8 cellular contexts compared by ENCODE assay signal in the genomic region with DNA sequence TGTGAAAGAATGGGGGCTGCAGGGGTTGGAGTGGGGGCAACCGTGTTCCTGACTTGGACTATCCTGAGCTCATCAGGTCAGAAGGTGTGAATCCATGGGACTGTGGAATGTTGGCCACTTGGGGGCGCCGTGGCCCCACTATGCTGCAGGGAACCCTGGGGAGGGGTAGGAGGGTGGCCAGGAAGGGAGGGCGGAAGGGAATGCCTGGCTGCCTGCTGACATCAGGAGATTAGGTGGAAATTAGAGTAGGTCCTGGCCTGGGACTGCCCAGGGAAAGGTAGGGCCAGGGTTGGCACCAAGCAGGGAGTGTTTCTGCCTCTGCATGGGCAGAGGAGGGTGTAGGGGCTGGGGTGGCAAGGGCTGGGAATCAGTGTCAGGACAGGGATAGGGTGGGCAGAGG.
DNase-seq lines count a peak whose midpoint lies in the region; ATAC-seq and TF ChIP-seq lines count a peak whose summit lies in the region.

No MANE protein-coding gene starts in this region.

- H3K9ac ChIP-seq in SK-N-SH = no peak overlapping the region

- no peak for TF ChIP-seq EP300 in SK-N-SH (IDR thresholded peaks at IDR 0.05; ENCODE audit: borderline replicate concordance in 1 of 2, low read depth in 1 of 2, low read length in 1 of 2)

- intact Hi-C loops in esophagus squamous epithelium (cut with DNase I) = no loop called here

- H3F3A ChIP-seq in SK-N-SH (replicated peaks; ENCODE audit: insufficient read depth) = no peaks in the 10 kb centered on the region

- peaks cover 5% of the 10 kb centered on the region for H3K4me1 Mint-ChIP-seq in osteocyte (ENCODE audit: unreplicated experiment)

- H3K27me3 Mint-ChIP-seq in osteocyte (ENCODE audit: unreplicated experiment) = peaks cover 18% of the 10 kb centered on the region

- TF ChIP-seq CTCF in SK-N-SH (IDR thresholded peaks at IDR 0.05) (peak; percentile 52), osteocyte (IDR thresholded peaks at IDR 0.05) (peak; percentile 16), esophagus squamous epithelium (IDR thresholded peaks at IDR 0.05) (peak in 1 of 6 experiments; percentile 23)

- no peaks in the 10 kb centered on the region for H4K20me1 ChIP-seq in SK-N-SH (ENCODE audit: insufficient read depth)

- H3K36me3 ChIP-seq in SK-N-SH (replicated peaks in 1 of 2; ENCODE audit: control insufficient read depth in 1 of 2, insufficient read depth in 2 of 2, low read length in 1 of 2) (no peaks in the 10 kb centered on the region), esophagus squamous epithelium (no peaks in the 10 kb centered on the region)

- 4% methylated on average over 4 of the region's 4 CpGs for WGBS in SK-N-SH (ENCODE audit: low lambda C conversion rate)
- 7 to 18% methylated on average over 3 to 4 of the region's 4 CpGs for WGBS in esophagus squamous epithelium, 2 donors

- H3K27me3 ChIP-seq in SK-N-SH (ENCODE audit: insufficient read depth) = peaks cover 8% of the 10 kb centered on the region; the same call in 1 of the 2 replicates
- peaks cover 0 to 12% (median 0%) of the 10 kb centered on the region in 4 donors for H3K27me3 ChIP-seq in esophagus squamous epithelium

- no peak overlapping the region for H3K27ac Mint-ChIP-seq in osteocyte (ENCODE audit: unreplicated experiment)

- ATAC-seq in GM21737 (IDR thresholded peaks at IDR 0.05; ENCODE audit: unreplicated experiment) (peak; percentile 55), HG03457 (IDR thresholded peaks at IDR 0.05; ENCODE audit: unreplicated experiment) (no peak), HG02588 (IDR thresholded peaks at IDR 0.05; ENCODE audit: unreplicated experiment) (no peak)

- no peak overlapping the region for H2AFZ ChIP-seq in SK-N-SH (ENCODE audit: low read depth)

- no peaks in the 10 kb centered on the region for H3K9me3 Mint-ChIP-seq in osteocyte (ENCODE audit: unreplicated experiment)

- POLR2A ChIA-PET in SK-N-SH (lab: Yijun Ruan, JAX) = no interaction called here

- no peaks in the 10 kb centered on the region for H3K79me2 ChIP-seq in SK-N-SH (ENCODE audit: insufficient read depth)

- no peak overlapping the region for H3K4me2 ChIP-seq in SK-N-SH

- no peak overlapping the region for H3K4me3 ChIP-seq in SK-N-SH (ENCODE audit: low read depth in 2 of 2, low read length in 1 of 2)
- no peak overlapping the region for H3K4me3 ChIP-seq in esophagus squamous epithelium

- peak; percentile 54 for DNase-seq in CD1c-positive myeloid dendritic cell (ENCODE audit: extremely low spot score)
- DNase-seq in SK-N-SH = peak; percentile 49
- DNase-seq in caudate nucleus (lab: John Stamatoyannopoulos, UW) = peak in 37 of 61 donors; percentile 10 to 70 (median 32)
- DNase-seq in osteocyte (ENCODE audit: extremely low spot score, unreplicated experiment) = no peak
- DNase-seq in esophagus squamous epithelium (lab: John Stamatoyannopoulos, UW) = no peak

- TF ChIP-seq RAD21 in SK-N-SH (IDR thresholded peaks at IDR 0.05; ENCODE audit: low read length) = no peak; the same call in 1 of the 2 replicates

- no peaks in the 10 kb centered on the region for H3K9me2 ChIP-seq in SK-N-SH

- no peaks in the 10 kb centered on the region for H3K9me3 ChIP-seq in SK-N-SH
- H3K9me3 ChIP-seq in esophagus squamous epithelium = no peaks in the 10 kb centered on the region

- no peak overlapping the region for H3K4me3 Mint-ChIP-seq in osteocyte (ENCODE audit: unreplicated experiment)

- TF ChIP-seq POLR2A in esophagus squamous epithelium (IDR thresholded peaks at IDR 0.05) = no peak

- no peaks in the 10 kb centered on the region for H3K36me3 Mint-ChIP-seq in osteocyte (ENCODE audit: unreplicated experiment)

- H3K27ac ChIP-seq in SK-N-SH (ENCODE audit: low read depth in 2 of 2, low read length in 1 of 2) (no peak overlapping the region), caudate nucleus (ENCODE audit: low read depth, low read length) (no peak overlapping the region), esophagus squamous epithelium (no peak overlapping the region)

- H3K4me1 ChIP-seq in SK-N-SH (ENCODE audit: control insufficient read depth in 1 of 2, insufficient read depth in 2 of 2, low read depth in 1 of 2, low read length in 1 of 2) (no peaks in the 10 kb centered on the region), esophagus squamous epithelium (no peaks in the 10 kb centered on the region)

- CTCF ChIA-PET in SK-N-SH (lab: Yijun Ruan, JAX) = interaction anchor here (0.6 to 2.4 kb wide), 4 partner anchors 11 to 262 kb away, joined by 3 to 13 read pairs (median 5); no protein-coding TSS in a partner anchor

TF ChIP-seq in SK-N-SH, 30 proteins besides CTCF, POLR2A, EP300 and RAD21:
- TF ChIP-seq SIN3A (IDR thresholded peaks at IDR 0.05; ENCODE audit: borderline replicate concordance, low read depth, low read length) (no peak), JUND (IDR thresholded peaks at IDR 0.05) (no peak), NRF1 (IDR thresholded peaks at IDR 0.05; ENCODE audit: low read depth, low read length) (no peak), FOSL2 (IDR thresholded peaks at IDR 0.05; ENCODE audit: borderline replicate concordance, low read depth) (no peak), FOXJ3 (CRISPR knock-in tag; IDR thresholded peaks at IDR 0.05) (no peak), GABPA (IDR thresholded peaks at IDR 0.05; ENCODE audit: low read depth) (no peak), RFX5 (IDR thresholded peaks at IDR 0.05; ENCODE audit: low read length) (no peak), TAF1 (IDR thresholded peaks at IDR 0.05; ENCODE audit: borderline replicate concordance, low read depth, low read length) (no peak), RCOR1 (IDR thresholded peaks at IDR 0.05; ENCODE audit: low read length) (no peak), GATA2 (CRISPR knock-in tag; IDR thresholded peaks at IDR 0.05) (no peak), ELF1 (IDR thresholded peaks at IDR 0.05) (no peak), MEF2A (IDR thresholded peaks at IDR 0.05; ENCODE audit: borderline replicate concordance, low read depth) (no peak), YY1 (IDR thresholded peaks at IDR 0.05; ENCODE audit: low read depth) (no peak), POLR2AphosphoS5 (IDR thresholded peaks at IDR 0.05; ENCODE audit: low read depth, low read length) (no peak), NFIC (IDR thresholded peaks at IDR 0.05; ENCODE audit: borderline replicate concordance) (no peak), TEAD4 (IDR thresholded peaks at IDR 0.05; ENCODE audit: borderline replicate concordance, insufficient read depth) (no peak)
- TF ChIP-seq, protein P1, sequence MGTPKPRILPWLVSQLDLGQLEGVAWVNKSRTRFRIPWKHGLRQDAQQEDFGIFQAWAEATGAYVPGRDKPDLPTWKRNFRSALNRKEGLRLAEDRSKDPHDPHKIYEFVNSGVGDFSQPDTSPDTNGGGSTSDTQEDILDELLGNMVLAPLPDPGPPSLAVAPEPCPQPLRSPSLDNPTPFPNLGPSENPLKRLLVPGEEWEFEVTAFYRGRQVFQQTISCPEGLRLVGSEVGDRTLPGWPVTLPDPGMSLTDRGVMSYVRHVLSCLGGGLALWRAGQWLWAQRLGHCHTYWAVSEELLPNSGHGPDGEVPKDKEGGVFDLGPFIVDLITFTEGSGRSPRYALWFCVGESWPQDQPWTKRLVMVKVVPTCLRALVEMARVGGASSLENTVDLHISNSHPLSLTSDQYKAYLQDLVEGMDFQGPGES (IDR thresholded peaks at IDR 0.05; ENCODE audit: low read depth, low read length) = no peak
- TF ChIP-seq, protein P2, sequence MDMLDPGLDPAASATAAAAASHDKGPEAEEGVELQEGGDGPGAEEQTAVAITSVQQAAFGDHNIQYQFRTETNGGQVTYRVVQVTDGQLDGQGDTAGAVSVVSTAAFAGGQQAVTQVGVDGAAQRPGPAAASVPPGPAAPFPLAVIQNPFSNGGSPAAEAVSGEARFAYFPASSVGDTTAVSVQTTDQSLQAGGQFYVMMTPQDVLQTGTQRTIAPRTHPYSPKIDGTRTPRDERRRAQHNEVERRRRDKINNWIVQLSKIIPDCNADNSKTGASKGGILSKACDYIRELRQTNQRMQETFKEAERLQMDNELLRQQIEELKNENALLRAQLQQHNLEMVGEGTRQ (IDR thresholded peaks at IDR 0.05; ENCODE audit: borderline replicate concordance, low read depth, low read length) = no peak
- TF ChIP-seq, protein P3, sequence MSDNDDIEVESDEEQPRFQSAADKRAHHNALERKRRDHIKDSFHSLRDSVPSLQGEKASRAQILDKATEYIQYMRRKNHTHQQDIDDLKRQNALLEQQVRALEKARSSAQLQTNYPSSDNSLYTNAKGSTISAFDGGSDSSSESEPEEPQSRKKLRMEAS (IDR thresholded peaks at IDR 0.05; ENCODE audit: low read depth) = no peak

Comparison
In these comparisons a context has a peak if more than half of its experiments do, and no peak if none do; other contexts are left out.
1. DNase-seq: peak in CD1c-positive myeloid dendritic cell (single experiment), SK-N-SH (single experiment) and caudate nucleus (37 of 61); none in osteocyte (single experiment) and esophagus squamous epithelium (single experiment).